Comparison of ENCODE assay signal across 8 cellular contexts in the genomic region with DNA sequence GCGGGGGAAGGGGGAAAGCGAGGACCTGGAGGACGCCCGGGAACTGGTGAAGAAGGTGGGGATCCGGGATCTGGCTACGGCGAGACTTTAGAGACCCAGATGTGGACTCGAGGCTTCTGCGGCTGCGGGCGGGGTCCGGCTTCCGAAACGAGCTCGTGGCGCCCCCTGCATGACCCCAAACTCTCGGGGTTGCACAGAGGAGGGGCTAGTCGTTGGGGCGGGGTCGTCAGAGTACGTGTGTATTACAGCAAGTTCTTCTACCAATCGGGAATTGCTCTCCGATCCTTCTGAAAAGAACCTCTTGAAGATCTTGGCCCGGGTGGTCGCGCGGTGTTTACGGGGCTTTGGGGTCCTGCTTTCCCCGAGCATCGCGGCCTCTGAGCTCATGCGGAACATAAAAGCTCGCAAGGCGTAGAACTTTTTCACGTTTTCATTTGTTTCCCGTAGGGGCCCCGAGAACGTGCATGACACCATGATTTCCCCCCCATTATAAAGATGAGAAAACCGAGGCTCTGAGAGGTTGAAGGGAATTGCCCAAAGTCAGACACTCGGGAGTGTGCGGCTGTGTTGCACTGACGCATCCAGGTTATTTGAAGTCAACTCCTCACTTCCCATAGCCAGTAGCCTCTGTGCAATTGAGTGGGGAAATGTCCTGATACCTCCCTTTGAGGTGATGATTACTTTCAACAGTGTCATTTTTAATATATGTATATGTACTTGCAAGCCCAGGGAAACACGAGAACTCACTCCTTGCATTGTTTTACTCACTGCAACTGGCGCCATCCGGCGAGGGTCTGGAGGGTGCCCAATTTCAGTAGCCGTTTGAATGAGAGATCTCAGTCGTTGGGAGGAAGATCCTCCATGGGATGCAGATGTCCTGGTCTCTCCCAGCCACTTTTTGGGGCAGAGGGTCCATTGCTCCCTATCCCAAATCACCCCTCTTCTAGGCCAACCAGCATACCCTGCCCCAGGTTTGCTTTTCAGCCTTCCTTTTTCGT. TPM values are rescaled to one million over a fixed set of nuclear protein-coding genes. Genes with fewer than 3 reads are reported as not detected.
A peak's percentile ranks its signal among the peaks of the same experiment; 100 is the strongest.
DNase-seq lines count a peak whose midpoint lies in the region; ATAC-seq and TF ChIP-seq lines count a peak whose summit lies in the region.

A gene (minus strand): TSS at position 149 of the 998 bp plus-strand sequence. CDS start 512 bp downstream, outside the sequence.

- H3K9me3 Mint-ChIP-seq in GM23338 (peaks cover 6% of the 10 kb centered on the region; the same call in 2 of the 3 replicates), glutamatergic neuron (ENCODE audit: unreplicated experiment) (peaks cover 11% of the 10 kb centered on the region)
- H3K9me3 Mint-ChIP-seq in stimulated activated effector memory CD8-positive, alpha-beta T cell treated with anti-CD3 and anti-CD28 coated beads, Interleukin-12 subunit alpha, Interleukin-12 subunit beta, amount 100 ng/mL, for 72 hours, result no peaks in the 10 kb centered on the region

- POLR2A ChIA-PET in OCI-LY7 (lab: Charles Lee), result interaction anchor here (0.7 to 2.0 kb wide), 5 partner anchors 12 to 217 kb away, joined by 3 to 5 read pairs (median 3); a partner anchor contains a TSS

- TF ChIP-seq CTCF in GM23338 (conservative IDR thresholded peaks at IDR 0.05; ENCODE audit: low read depth in 2 of 2) (peak in 1 of 2 experiments; percentile 42; a peak in 2 of 4 replicates), OCI-LY7 (conservative IDR thresholded peaks at IDR 0.05; ENCODE audit: low read length) (peak; percentile 66), glutamatergic neuron (IDR thresholded peaks at IDR 0.05; ENCODE audit: partially characterized antibody, unreplicated experiment) (no peak)

- H3K4me1 ChIP-seq in GM23338 (ENCODE audit: insufficient read depth) (peaks cover 36% of the 10 kb centered on the region), OCI-LY7 (ENCODE audit: insufficient read depth, low read length, poor library complexity, severe bottlenecking) (peaks cover 48% of the 10 kb centered on the region)

- H3K79me2 ChIP-seq in GM23338 (replicated peaks; ENCODE audit: insufficient read depth) (peaks cover 32% of the 10 kb centered on the region), OCI-LY7 (ENCODE audit: insufficient read depth, low read depth, low read length) (peaks cover 49% of the 10 kb centered on the region)

- CTCF ChIA-PET in OCI-LY7 (lab: Charles Lee; ENCODE audit: unreplicated experiment), result no interaction called here

- intact Hi-C loops in OCI-LY7 (cut with micrococcal nuclease; ENCODE audit: unreplicated experiment), result loop anchor here (2.0 to 10.0 kb wide), 4 partner anchors 161 to 502 kb away; a partner anchor contains a TSS

- H3K36me3 ChIP-seq in GM23338 (ENCODE audit: insufficient read depth) (no peaks in the 10 kb centered on the region), OCI-LY7 (ENCODE audit: insufficient read depth, low read length) (peaks cover 18% of the 10 kb centered on the region; the same call in 1 of the 2 replicates)

- peaks cover 37% of the 10 kb centered on the region for H3K4me1 Mint-ChIP-seq in GM23338
- H3K4me1 Mint-ChIP-seq in glutamatergic neuron (ENCODE audit: low read depth, unreplicated experiment), result peaks cover 2% of the 10 kb centered on the region
- H3K4me1 Mint-ChIP-seq in stimulated activated effector memory CD8-positive, alpha-beta T cell treated with anti-CD3 and anti-CD28 coated beads, Interleukin-12 subunit alpha, Interleukin-12 subunit beta, amount 100 ng/mL, for 72 hours, result peaks cover 28% of the 10 kb centered on the region

- H3K27ac ChIP-seq in GM23338 (ENCODE audit: low read depth) (peak within 1 kb of the TSS; percentile 65; the same call in 1 of the 2 replicates), OCI-LY7 (ENCODE audit: low read depth, low read length, poor library complexity, severe bottlenecking) (peak within 1 kb of the TSS; percentile 63)

- no TSS peak for BruUV-seq in OCI-LY7 (replicated peaks; lab: Mats Ljungman, UMichigan)

- peaks cover 34% of the 10 kb centered on the region for H3K27me3 ChIP-seq in GM23338 (ENCODE audit: insufficient read depth)

- H2AFZ ChIP-seq in GM23338, result peak within 1 kb of the TSS; percentile 96
- H2AFZ ChIP-seq in OCI-LY7 (ENCODE audit: low read length), result peak within 1 kb of the TSS; percentile 80

- H4K20me1 ChIP-seq in GM23338 (replicated peaks; ENCODE audit: insufficient read depth) (peaks cover 21% of the 10 kb centered on the region), OCI-LY7 (ENCODE audit: insufficient read depth, low read length) (peaks cover 24% of the 10 kb centered on the region)

- H3K27ac Mint-ChIP-seq in GM23338 (peak within 1 kb of the TSS; percentile 80; the same call in 1 of the 2 replicates), glutamatergic neuron (ENCODE audit: unreplicated experiment) (no peak within 1 kb of the TSS)
- H3K27ac Mint-ChIP-seq in stimulated activated effector memory CD8-positive, alpha-beta T cell treated with anti-CD3 and anti-CD28 coated beads, Interleukin-12 subunit alpha, Interleukin-12 subunit beta, amount 100 ng/mL, for 72 hours, result no peak within 1 kb of the TSS

- no peaks in the 10 kb centered on the region for H3F3A ChIP-seq in GM23338 (replicated peaks; ENCODE audit: low read depth)

- H3K4me3 Mint-ChIP-seq in GM23338, result peak within 1 kb of the TSS; percentile 95
- peak within 1 kb of the TSS; percentile 89 for H3K4me3 Mint-ChIP-seq in glutamatergic neuron (ENCODE audit: unreplicated experiment)
- H3K4me3 Mint-ChIP-seq in stimulated activated effector memory CD8-positive, alpha-beta T cell treated with anti-CD3 and anti-CD28 coated beads, Interleukin-12 subunit alpha, Interleukin-12 subunit beta, amount 100 ng/mL, for 72 hours, result peak within 1 kb of the TSS; percentile 75

- H3K9me2 ChIP-seq in GM23338 (ENCODE audit: insufficient read depth) (no peaks in the 10 kb centered on the region), OCI-LY7 (ENCODE audit: insufficient read depth, low read length) (no peaks in the 10 kb centered on the region)

- H3K4me2 ChIP-seq in GM23338 (peak within 1 kb of the TSS; percentile 82), OCI-LY7 (ENCODE audit: low read length) (peak within 1 kb of the TSS; percentile 99)

- H3K9me3 ChIP-seq in OCI-LY7 (ENCODE audit: low read length), result no peaks in the 10 kb centered on the region

- H3K4me3 ChIP-seq in GM23338 (peak within 1 kb of the TSS; percentile 74), OCI-LY7 (ENCODE audit: low read depth, low read length, poor library complexity, severe bottlenecking) (peak within 1 kb of the TSS; percentile 82)

- ATAC-seq in GM18508 (IDR thresholded peaks at IDR 0.05; ENCODE audit: insufficient read depth, unreplicated experiment) (peak; percentile 18), GM23338 (peak; percentile 44)
- ATAC-seq in stimulated activated effector memory CD8-positive, alpha-beta T cell treated with anti-CD3 and anti-CD28 coated beads, Interleukin-12 subunit alpha, Interleukin-12 subunit beta, amount 100 ng/mL, for 72 hours, result no peak

- H3K27me3 Mint-ChIP-seq in GM23338 (ENCODE audit: insufficient read depth, low read depth, poor library complexity) (peaks cover 33% of the 10 kb centered on the region), glutamatergic neuron (ENCODE audit: unreplicated experiment) (peaks cover 16% of the 10 kb centered on the region)

- H3K36me3 Mint-ChIP-seq in GM23338 (ENCODE audit: low read depth) (peaks cover 17% of the 10 kb centered on the region), glutamatergic neuron (ENCODE audit: unreplicated experiment) (peaks cover 14% of the 10 kb centered on the region)
- H3K36me3 Mint-ChIP-seq in stimulated activated effector memory CD8-positive, alpha-beta T cell treated with anti-CD3 and anti-CD28 coated beads, Interleukin-12 subunit alpha, Interleukin-12 subunit beta, amount 100 ng/mL, for 72 hours, result no peaks in the 10 kb centered on the region

- DNase-seq in GM23338 (ENCODE audit: low spot score), result peak; percentile 91
- DNase-seq in OCI-LY7 (ENCODE audit: low spot score), result peak; percentile 83
- DNase-seq in glutamatergic neuron, result no peak
- no peak for DNase-seq in stimulated activated effector memory CD8-positive, alpha-beta T cell treated with anti-CD3 and anti-CD28 coated beads, Interleukin-12 subunit alpha, Interleukin-12 subunit beta, amount 100 ng/mL, for 72 hours (ENCODE audit: low spot score in 2 of 2)
- no peak for DNase-seq in NCI-H2029 treated with DMSO at 0.1 percent for 48 hours (lab: John Stamatoyannopoulos, UW)
- DNase-seq in HT-29 (ENCODE audit: low spot score), result no peak
- DNase-seq in cerebellar nuclear complex (lab: John Stamatoyannopoulos, UW), result no peak

TF ChIP-seq in GM23338, 12 proteins besides CTCF, POLR2A, EP300 and RAD21 (continues in another document):
- TF ChIP-seq ZNF114 (CRISPR knock-in tag; IDR thresholded peaks at IDR 0.05) (no peak), NANOG (IDR thresholded peaks at IDR 0.05; ENCODE audit: borderline replicate concordance) (no peak), EZH2 (IDR thresholded peaks at IDR 0.05; ENCODE audit: low read depth, unreplicated experiment) (no peak), ZNF331 (CRISPR knock-in tag; IDR thresholded peaks at IDR 0.05; ENCODE audit: low read depth) (no peak)
- TF ChIP-seq, protein P1, sequence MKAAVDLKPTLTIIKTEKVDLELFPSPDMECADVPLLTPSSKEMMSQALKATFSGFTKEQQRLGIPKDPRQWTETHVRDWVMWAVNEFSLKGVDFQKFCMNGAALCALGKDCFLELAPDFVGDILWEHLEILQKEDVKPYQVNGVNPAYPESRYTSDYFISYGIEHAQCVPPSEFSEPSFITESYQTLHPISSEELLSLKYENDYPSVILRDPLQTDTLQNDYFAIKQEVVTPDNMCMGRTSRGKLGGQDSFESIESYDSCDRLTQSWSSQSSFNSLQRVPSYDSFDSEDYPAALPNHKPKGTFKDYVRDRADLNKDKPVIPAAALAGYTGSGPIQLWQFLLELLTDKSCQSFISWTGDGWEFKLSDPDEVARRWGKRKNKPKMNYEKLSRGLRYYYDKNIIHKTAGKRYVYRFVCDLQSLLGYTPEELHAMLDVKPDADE (IDR thresholded peaks at IDR 0.05), result no peak

RNA-seq across cellular contexts. Expression of the gene that starts here (rescaled TPM):
- 60.2 and 60.4 TPM in 2 replicates for total RNA-seq in GM23338 (2014; rRNA removed; shearing (Covaris generic))
- 13.0 and 13.5 TPM in 2 replicates for polyA plus RNA-seq in GM23338 (2016; fragmentation: Nextera tagmentation; extraction: Ambion mirVana)
- 18.9 and 21.3 TPM in 2 replicates for total RNA-seq in OCI-LY7 (2014; rRNA removed; shearing (Covaris generic))
- total RNA-seq in OCI-LY7 (2022) (32.6 and 33.4 TPM in 2 replicates), glutamatergic neuron (ENCODE audit: unreplicated experiment) (2.1 TPM)
- total RNA-seq in HT-29 (2014; rRNA removed; shearing (Covaris generic)), result not detected in 2 replicates

Comparison
In these comparisons a context has a peak if more than half of its experiments do, and no peak if none do; other contexts are left out.
1. DNase-seq: peak in GM23338 (single experiment) and OCI-LY7 (single experiment); none in glutamatergic neuron (single experiment), stimulated activated effector memory CD8-positive, alpha-beta T cell treated with anti-CD3 and anti-CD28 coated beads, Interleukin-12 subunit alpha, Interleukin-12 subunit beta, amount 100 ng/mL, for 72 hours (0 of 2), NCI-H2029 treated with DMSO at 0.1 percent for 48 hours (single experiment), HT-29 (single experiment) and cerebellar nuclear complex (0 of 2).
2. Peak in every context shown above with its lines, with median percentiles within 50 percentile points of each other: H3K4me3 Mint-ChIP-seq.